2 cellular contexts compared by ENCODE assay signal in the genomic region with DNA sequence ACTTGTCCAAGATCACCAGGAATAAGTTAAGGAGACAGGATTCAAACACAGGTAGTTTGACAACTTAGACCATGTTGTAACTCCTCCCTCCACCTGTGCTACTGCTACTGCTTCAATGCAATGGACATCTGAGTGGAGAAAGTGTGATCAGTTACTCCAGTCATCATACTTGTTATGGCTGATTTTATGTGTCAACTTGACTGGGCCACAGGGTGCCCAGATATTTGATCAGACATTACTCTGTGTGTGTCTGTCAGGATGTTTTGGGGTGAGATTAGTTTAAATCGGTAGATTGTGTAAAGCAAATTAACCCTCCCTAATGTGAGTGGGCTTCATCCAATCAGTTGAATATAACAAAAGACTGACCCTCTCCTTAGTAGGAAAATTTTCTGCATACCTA.
TF ChIP-seq lines count a peak whose summit lies in the region.

No MANE protein-coding gene starts in this region.

TF ChIP-seq in HEK293, 187 proteins besides CTCF, POLR2A, EP300 and RAD21:
- no peak for TF ChIP-seq INSM2 (tag by site-specific recombination; IDR thresholded peaks at IDR 0.05)
- TF ChIP-seq ZNF645 (tag by site-specific recombination; IDR thresholded peaks at IDR 0.05) = no peak
- TF ChIP-seq SETDB1 (IDR thresholded peaks at IDR 0.05; ENCODE audit: insufficient read length, low read length) = peak; percentile 76
- no peak for TF ChIP-seq ZNF202 (tag by site-specific recombination; IDR thresholded peaks at IDR 0.05; ENCODE audit: borderline replicate concordance)
- no peak for TF ChIP-seq ZNF510 (tag by site-specific recombination; IDR thresholded peaks at IDR 0.05; ENCODE audit: insufficient replicate concordance)
- no peak for TF ChIP-seq ZNF843 (tag by site-specific recombination; IDR thresholded peaks at IDR 0.05)
- TF ChIP-seq MYNN (tag by site-specific recombination; IDR thresholded peaks at IDR 0.05; ENCODE audit: borderline replicate concordance) = no peak
- TF ChIP-seq ZNF600 (tag by site-specific recombination; IDR thresholded peaks at IDR 0.05) = no peak
- no peak for TF ChIP-seq ZNF146 (tag by site-specific recombination; IDR thresholded peaks at IDR 0.05)
- no peak for TF ChIP-seq ZEB2 (tag by site-specific recombination; IDR thresholded peaks at IDR 0.05)
- TF ChIP-seq, protein P1, sequence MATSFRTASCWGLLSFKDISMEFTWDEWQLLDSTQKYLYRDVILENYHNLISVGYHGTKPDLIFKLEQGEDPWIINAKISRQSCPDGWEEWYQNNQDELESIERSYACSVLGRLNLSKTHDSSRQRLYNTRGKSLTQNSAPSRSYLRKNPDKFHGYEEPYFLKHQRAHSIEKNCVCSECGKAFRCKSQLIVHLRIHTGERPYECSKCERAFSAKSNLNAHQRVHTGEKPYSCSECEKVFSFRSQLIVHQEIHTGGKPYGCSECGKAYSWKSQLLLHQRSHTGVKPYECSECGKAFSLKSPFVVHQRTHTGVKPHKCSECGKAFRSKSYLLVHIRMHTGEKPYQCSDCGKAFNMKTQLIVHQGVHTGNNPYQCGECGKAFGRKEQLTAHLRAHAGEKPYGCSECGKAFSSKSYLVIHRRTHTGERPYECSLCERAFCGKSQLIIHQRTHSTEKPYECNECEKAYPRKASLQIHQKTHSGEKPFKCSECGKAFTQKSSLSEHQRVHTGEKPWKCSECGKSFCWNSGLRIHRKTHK (tag by site-specific recombination; IDR thresholded peaks at IDR 0.05) = no peak
- peak; percentile 97 for TF ChIP-seq ZNF416 (tag by site-specific recombination; IDR thresholded peaks at IDR 0.05)
- no peak for TF ChIP-seq ZSCAN30 (tag by site-specific recombination; IDR thresholded peaks at IDR 0.05)
- no peak for TF ChIP-seq ZNF677 (tag by site-specific recombination; IDR thresholded peaks at IDR 0.05)

TF ChIP-seq in WTC11, 78 proteins besides CTCF, POLR2A, EP300 and RAD21 (continued from another document):
- TF ChIP-seq, protein P2, sequence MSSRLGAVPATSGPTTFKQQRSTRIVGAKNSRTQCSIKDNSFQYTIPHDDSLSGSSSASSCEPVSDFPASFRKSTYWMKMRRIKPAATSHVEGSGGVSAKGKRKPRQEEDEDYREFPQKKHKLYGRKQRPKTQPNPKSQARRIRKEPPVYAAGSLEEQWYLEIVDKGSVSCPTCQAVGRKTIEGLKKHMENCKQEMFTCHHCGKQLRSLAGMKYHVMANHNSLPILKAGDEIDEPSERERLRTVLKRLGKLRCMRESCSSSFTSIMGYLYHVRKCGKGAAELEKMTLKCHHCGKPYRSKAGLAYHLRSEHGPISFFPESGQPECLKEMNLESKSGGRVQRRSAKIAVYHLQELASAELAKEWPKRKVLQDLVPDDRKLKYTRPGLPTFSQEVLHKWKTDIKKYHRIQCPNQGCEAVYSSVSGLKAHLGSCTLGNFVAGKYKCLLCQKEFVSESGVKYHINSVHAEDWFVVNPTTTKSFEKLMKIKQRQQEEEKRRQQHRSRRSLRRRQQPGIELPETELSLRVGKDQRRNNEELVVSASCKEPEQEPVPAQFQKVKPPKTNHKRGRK (CRISPR knock-in tag; IDR thresholded peaks at IDR 0.05; ENCODE audit: borderline replicate concordance) = no peak
